In the genomic region with DNA sequence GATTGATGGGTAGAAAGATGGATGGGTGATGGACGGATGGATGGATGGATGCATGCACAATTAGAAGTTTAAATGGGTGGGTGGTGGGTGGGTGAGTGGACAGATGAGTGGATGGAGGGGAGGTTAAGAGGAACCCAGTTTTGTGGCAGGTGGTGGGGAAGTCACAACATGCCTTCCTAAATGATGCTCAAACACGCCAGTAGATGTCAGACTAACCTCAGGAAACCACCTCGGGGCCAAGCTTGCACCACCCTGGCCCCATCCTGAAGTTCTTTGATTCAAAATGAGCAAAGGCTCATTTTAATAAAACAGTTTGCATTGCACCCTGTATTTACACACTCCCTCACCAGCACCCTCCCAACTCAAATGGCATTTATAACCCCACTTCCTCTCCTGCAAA, we compare ENCODE assay signal across 8 cellular contexts.
DNase-seq lines count a peak whose midpoint lies in the region; ATAC-seq and TF ChIP-seq lines count a peak whose summit lies in the region.

No MANE protein-coding gene starts in this region.

- 0 out of 2 replicates have a peak overlapping the region, but pooled peaks have one; percentile 14 for H3K27ac ChIP-seq in SK-N-MC
- no peak overlapping the region for H3K27ac ChIP-seq in right atrium auricular region

- no peaks in the 10 kb centered on the region for H3K9me3 ChIP-seq in SK-N-MC (ENCODE audit: low read depth, low read length)
- no peaks in the 10 kb centered on the region for H3K9me3 ChIP-seq in right atrium auricular region

- no peak overlapping the region for H3K9ac ChIP-seq in SK-N-MC (ENCODE audit: insufficient read length)

- TF ChIP-seq CTCF in right atrium auricular region (IDR thresholded peaks at IDR 0.05), result peak in 1 of 2 donors; percentile 76

- DNase-seq in GM04504 (ENCODE audit: low read depth) (peak; percentile 40), NCI-H1105 (lab: John Stamatoyannopoulos, UW) (peak; percentile 46), SK-N-MC (ENCODE audit: low read depth, low spot score) (no peak), anterior cingulate cortex (lab: John Stamatoyannopoulos, UW) (peak in 38 of 58 donors; percentile 2 to 61 (median 19)), right atrium auricular region (ENCODE audit: low spot score) (peak; percentile 62), sciatic nerve (ENCODE audit: low spot score) (no peak)
- DNase-seq in effector CD8-positive, alpha-beta T cell (lab: John Stamatoyannopoulos, UW), result no peak

- no peaks in the 10 kb centered on the region for H3K36me3 ChIP-seq in SK-N-MC (ENCODE audit: insufficient read depth, low read length)
- H3K36me3 ChIP-seq in right atrium auricular region, result no peaks in the 10 kb centered on the region

- no peaks in the 10 kb centered on the region for H3K27me3 ChIP-seq in right atrium auricular region

- ATAC-seq in sciatic nerve (peak; percentile 79), GM18909 (IDR thresholded peaks at IDR 0.05; ENCODE audit: poor library complexity, unreplicated experiment) (no peak)

- H3K4me3 ChIP-seq in SK-N-MC, result peak overlapping the region; percentile 21; the same call in 1 of the 2 replicates
- H3K4me3 ChIP-seq in right atrium auricular region, result no peak overlapping the region

- H3K4me1 ChIP-seq in right atrium auricular region, result no peaks in the 10 kb centered on the region

- intact Hi-C loops in sciatic nerve (cut with DNase I), result loop anchor here (10.0 kb wide), 1 partner anchor 267 kb away; no protein-coding TSS in a partner anchor

Comparison
In these comparisons a context has a peak if more than half of its experiments do, and no peak if none do; other contexts are left out.
1. DNase-seq: peak in GM04504 (single experiment), NCI-H1105 (single experiment), anterior cingulate cortex (38 of 58) and right atrium auricular region (single experiment); none in SK-N-MC (single experiment), sciatic nerve (single experiment) and effector CD8-positive, alpha-beta T cell (single experiment).